Comparison of ENCODE assay signal across 27 cellular contexts in genomic region chr6:23529902-23530301, GRCh38.
"Had no signal": no experiment of that assay in that cellular context is flagged by ENCODE, and none has a peak within 500 bp of the region (broad histone marks: within the 10 kb centered on the region; RNA-seq: fewer than 3 reads in every experiment).

No MANE protein-coding gene starts in this region.

- H3K27ac ChIP-seq: adrenal gland, body of pancreas, epithelial cell of prostate, esophagus squamous epithelium, gastrocnemius medialis, left ventricle myocardium inferior, sigmoid colon, stomach, suprapubic skin, tibial nerve had no signal

- H3K27me3 ChIP-seq: adrenal gland, body of pancreas, esophagus squamous epithelium, gastrocnemius medialis, sigmoid colon, stomach, suprapubic skin, tibial nerve had no signal

- DNase-seq: activated CD4-positive, alpha-beta T cell treated with anti-CD3 and anti-CD28 coated beads for 36 hours; activated CD4-positive, alpha-beta T cell treated with anti-CD3 and anti-CD28 coated beads, Interleukin-2, amount 50 U/mL, for 4 hours; activated CD4-positive, CD25-positive, alpha-beta regulatory T cell; activated naive CD4-positive, alpha-beta T cell treated with Interleukin-2 at 50 U/mL for 16 hours; activated T-cell treated with anti-CD3 and anti-CD28 coated beads for 4 hours; activated T-cell treated with anti-CD3 and anti-CD28 coated beads, Interleukin-2, amount 50 U/mL, for 72 hours; adrenal gland; aorta; body of pancreas; effector CD8-positive, alpha-beta T cell; esophagus squamous epithelium; gastrocnemius medialis; glutamatergic neuron; left ventricle myocardium inferior; mesendoderm; natural killer cell; retina; sigmoid colon; stimulated activated CD4-positive, alpha-beta T cell treated with anti-CD3 and anti-CD28 coated beads, Interleukin-1b, Interleukin-23, amount 100 ng/mL, for 48 hours; stimulated activated naive B cell treated with anti-CD40 and anti-IgM and Interleukin-4, amounts not matched to agents 10 μg/mL and 1 μg/mL and 100 μg/mL, for 72 hours; stomach; T-helper 2 cell had no signal

- H3K4me2 ChIP-seq: smooth muscle cell had no signal

- H3K4me1 ChIP-seq: adrenal gland, body of pancreas, esophagus squamous epithelium, gastrocnemius medialis, sigmoid colon, stomach, suprapubic skin, tibial nerve had no signal

- H3K36me3 ChIP-seq: adrenal gland, esophagus squamous epithelium, gastrocnemius medialis, left ventricle myocardium inferior, sigmoid colon, stomach, suprapubic skin, tibial nerve had no signal

- H3K9me3 ChIP-seq: adrenal gland, body of pancreas, esophagus squamous epithelium, gastrocnemius medialis, left ventricle myocardium inferior, sigmoid colon, stomach, suprapubic skin had no signal

- H3K4me3 ChIP-seq: adrenal gland, body of pancreas, esophagus squamous epithelium, gastrocnemius medialis, left ventricle myocardium inferior, lung, sigmoid colon, smooth muscle cell, stomach, suprapubic skin, tibial nerve had no signal
